ENCODE assay signal across 8 cellular contexts in genomic region chr5:55694152-55694830, GRCh38. TPM values are rescaled to one million over a fixed set of nuclear protein-coding genes. Genes with fewer than 3 reads are reported as not detected.
A peak's percentile ranks its signal among the peaks of the same experiment; 100 is the strongest.
DNase-seq lines count a peak whose midpoint lies in the region; ATAC-seq lines count a peak whose summit lies in the region.

No MANE protein-coding gene starts in this region.

- ATAC-seq in GM19397 (IDR thresholded peaks at IDR 0.05; ENCODE audit: unreplicated experiment): no peak

- DNase-seq in DMS 273 (lab: John Stamatoyannopoulos, UW; ENCODE audit: unreplicated experiment) (peak; percentile 52), HT-29 (ENCODE audit: low spot score) (peak; percentile 58), SW480 (ENCODE audit: low spot score) (peak; percentile 37), iPS-NIHi7 (ENCODE audit: extremely low spot score) (peak; percentile 26), HPDE6-E6E7 (ENCODE audit: extremely low spot score) (no peak), C1 segment of cervical spinal cord (lab: John Stamatoyannopoulos, UW) (no peak)
- DNase-seq in stimulated activated naive CD4-positive, alpha-beta T cell (lab: John Stamatoyannopoulos, UW): no peak

RNA-seq across cellular contexts. Expression of gene SLC38A9, which starts 17.8 kb away (rescaled TPM):
- total RNA-seq in HT-29 (2014; rRNA removed; shearing (Covaris generic)): 7.4 and 10.7 TPM in 2 replicates

RNA-seq across cellular contexts. Expression of gene DDX4, which starts 43.6 kb away (rescaled TPM):
- not detected in 2 replicates for total RNA-seq in HT-29 (2014; rRNA removed; shearing (Covaris generic))

Comparison
In these comparisons a context has a peak if more than half of its experiments do, and no peak if none do; other contexts are left out.
1. DNase-seq: peak in DMS 273 (single experiment), HT-29 (single experiment), SW480 (single experiment) and iPS-NIHi7 (single experiment); none in stimulated activated naive CD4-positive, alpha-beta T cell (0 of 6), HPDE6-E6E7 (single experiment) and C1 segment of cervical spinal cord (0 of 14).